1 cellular context compared by ENCODE assay signal in genomic region chr1:156198831-156199349, GRCh38.
A peak's percentile ranks its signal among the peaks of the same experiment; 100 is the strongest.
TF ChIP-seq lines count a peak whose summit lies in the region.

No MANE protein-coding gene starts in this region.

TF ChIP-seq in GM12878, 131 proteins besides CTCF, POLR2A, EP300 and RAD21 (continued from another document and continues in another):
- TF ChIP-seq E2F4 (IDR thresholded peaks at IDR 0.05; ENCODE audit: low read depth, low read length) (no peak), CBX3 (IDR thresholded peaks at IDR 0.05; ENCODE audit: borderline replicate concordance, low read depth) (no peak), REST (IDR thresholded peaks at IDR 0.05; ENCODE audit: low read depth, low read length) (no peak), MLLT1 (IDR thresholded peaks at IDR 0.05) (no peak; the same call in 1 of the 2 replicates), E4F1 (IDR thresholded peaks at IDR 0.05; ENCODE audit: borderline replicate concordance, partially characterized antibody) (no peak), ZBTB33 (IDR thresholded peaks at IDR 0.05) (no peak), CREB1 (IDR thresholded peaks at IDR 0.05; ENCODE audit: low read depth) (0 out of 2 replicates have a peak, but pooled peaks have one; percentile 9), BCL3 (IDR thresholded peaks at IDR 0.05; ENCODE audit: borderline replicate concordance, insufficient read depth, low read depth, low read length, poor library complexity, severe bottlenecking) (no peak), RELA (IDR thresholded peaks at IDR 0.05; ENCODE audit: borderline replicate concordance, partially characterized antibody) (no peak), PAX5 (IDR thresholded peaks at IDR 0.05; ENCODE audit: borderline replicate concordance, low read depth, low read length) (0 out of 2 replicates have a peak, but pooled peaks have one; percentile 13), PKNOX1 (IDR thresholded peaks at IDR 0.05) (peak; percentile 25; the same call in 1 of the 2 replicates), TCF7 (IDR thresholded peaks at IDR 0.05; ENCODE audit: borderline replicate concordance) (no peak), SIN3A (IDR thresholded peaks at IDR 0.05; ENCODE audit: low read depth, low read length) (no peak), CHD1 (IDR thresholded peaks at IDR 0.05; ENCODE audit: low read depth, low read length) (no peak), USF1 (IDR thresholded peaks at IDR 0.05; ENCODE audit: borderline replicate concordance, extremely low read length, insufficient read depth, low read depth, low read length) (no peak), ZSCAN29 (IDR thresholded peaks at IDR 0.05) (no peak), BHLHE40 (IDR thresholded peaks at IDR 0.05; ENCODE audit: borderline replicate concordance in 1 of 2, low read depth in 2 of 2, low read length in 1 of 2) (no peak), NRF1 (conservative IDR thresholded peaks at IDR 0.05; ENCODE audit: low read depth, low read length) (no peak), POLR2AphosphoS5 (IDR thresholded peaks at IDR 0.05; ENCODE audit: low read length) (no peak), HSF1 (IDR thresholded peaks at IDR 0.05; ENCODE audit: low read depth, low read length) (no peak), MAX (IDR thresholded peaks at IDR 0.05; ENCODE audit: low read depth, low read length) (no peak), FOXM1 (IDR thresholded peaks at IDR 0.05; ENCODE audit: low read depth, low read length) (0 out of 2 replicates have a peak, but pooled peaks have one; percentile 19), SP1 (IDR thresholded peaks at IDR 0.05; ENCODE audit: low read depth, low read length) (no peak), RB1 (IDR thresholded peaks at IDR 0.05; ENCODE audit: borderline replicate concordance) (no peak), RAD51 (IDR thresholded peaks at IDR 0.05) (no peak), MYB (IDR thresholded peaks at IDR 0.05; ENCODE audit: borderline replicate concordance, low read depth, low read length) (no peak), RFX5 (IDR thresholded peaks at IDR 0.05; ENCODE audit: low read depth, low read length) (no peak), ATF2 (IDR thresholded peaks at IDR 0.05; ENCODE audit: low read length) (no peak), DPF2 (IDR thresholded peaks at IDR 0.05) (peak; percentile 52; the same call in 1 of the 2 replicates), E2F8 (IDR thresholded peaks at IDR 0.05; ENCODE audit: low read depth, partially characterized antibody) (no peak), NR2C1 (IDR thresholded peaks at IDR 0.05) (no peak), KAT2A (conservative IDR thresholded peaks at IDR 0.05; ENCODE audit: control insufficient read depth, low read depth, low read length) (no peak), NR2C2 (IDR thresholded peaks at IDR 0.05; ENCODE audit: borderline replicate concordance, control insufficient read depth, insufficient read length, low read depth) (no peak), ZNF217 (IDR thresholded peaks at IDR 0.05) (no peak)
